In the genomic region with DNA sequence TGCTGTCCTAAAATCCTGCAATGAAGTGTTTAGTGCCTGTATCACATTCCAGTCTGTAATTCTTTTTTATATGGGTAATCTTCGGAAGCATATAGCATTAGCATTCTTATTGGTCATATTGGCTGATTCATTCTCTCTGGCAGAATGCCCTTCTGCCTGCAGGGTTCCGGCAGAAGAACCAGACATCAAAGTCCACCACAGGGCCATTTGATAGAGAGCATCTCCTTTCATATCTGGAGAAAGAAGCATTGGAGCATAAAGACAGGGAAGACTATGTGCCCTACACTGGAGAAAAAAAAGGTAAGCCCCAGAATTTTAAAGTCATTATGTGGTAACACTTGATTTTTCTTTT, we compare ENCODE assay signal across 9 cellular contexts. TPM values are rescaled to one million over a fixed set of nuclear protein-coding genes. Genes with fewer than 3 reads are reported as not detected.
DNase-seq lines count a peak whose midpoint lies in the region; ATAC-seq and TF ChIP-seq lines count a peak whose summit lies in the region.
"Had no signal": no experiment of that assay in that cellular context is flagged by ENCODE, and none has a peak within 500 bp of the region (broad histone marks: within the 10 kb centered on the region; RNA-seq: fewer than 3 reads in every experiment).

No MANE protein-coding gene starts in this region.

- TF ChIP-seq CTCF in fibroblast of lung (conservative IDR thresholded peaks at IDR 0.05 in 1 of 2, IDR thresholded peaks at IDR 0.05 in 1 of 2; ENCODE audit: low read depth in 1 of 2, low read length in 2 of 2) = no peak

- H3K36me3 ChIP-seq in fibroblast of lung (ENCODE audit: control insufficient read depth, insufficient read depth, low read length) = peaks cover 3% of the 10 kb centered on the region
- H3K36me3 ChIP-seq: prostate gland had no signal

- DNase-seq in HCEC 1CT = peak; percentile 85
- DNase-seq in fibroblast of lung (ENCODE audit: low read depth in 2 of 2) = peak; percentile 73 to 88
- DNase-seq in smooth muscle cell of the brain vasculature (ENCODE audit: low read depth, low spot score) = peak; percentile 75
- DNase-seq in retina = no peak
- no peak for DNase-seq in activated CD4-positive, alpha-beta T cell treated with anti-CD3 and anti-CD28 coated beads, Interleukin-2, amount 50 U/mL, for 4 hours
- DNase-seq in putamen (ENCODE audit: low spot score) = no peak
- DNase-seq: NCI-H2227 treated with DMSO at 0.1 percent for 48 hours had no signal

- H4K20me1 ChIP-seq in fibroblast of lung (ENCODE audit: control insufficient read depth, extremely low read depth, insufficient read depth, low read length) = no peaks in the 10 kb centered on the region

- H3K4me1 ChIP-seq in fibroblast of lung (ENCODE audit: control insufficient read depth, extremely low read depth, insufficient read depth, low read length) = peaks cover 3% of the 10 kb centered on the region
- H3K4me1 ChIP-seq: prostate gland had no signal

- H3K79me2 ChIP-seq in fibroblast of lung (ENCODE audit: control insufficient read depth, insufficient read depth, low read length) = peaks cover 11% of the 10 kb centered on the region

- H3K4me2 ChIP-seq in fibroblast of lung (ENCODE audit: extremely low read depth, insufficient read depth, low read length) = no peak overlapping the region

- ATAC-seq in SK-N-SH treated with all-trans-retinoic acid at 6 μM for 48 hours = peak; percentile 92

- H3K9ac ChIP-seq in fibroblast of lung (ENCODE audit: insufficient read depth, low read length) = no peak overlapping the region

- H3K27ac ChIP-seq in fibroblast of lung (ENCODE audit: insufficient read depth, low read length) = no peak overlapping the region
- H3K27ac ChIP-seq: prostate gland had no signal

- H3K4me3 ChIP-seq in fibroblast of lung (replicated peaks in 1 of 4; ENCODE audit: control extremely low read depth in 1 of 4, insufficient read depth in 1 of 4, low read depth in 3 of 4, low read length in 4 of 4) = no peak overlapping the region
- H3K4me3 ChIP-seq: prostate gland had no signal

- no peaks in the 10 kb centered on the region for H3K27me3 ChIP-seq in fibroblast of lung (ENCODE audit: control insufficient read depth, insufficient read depth, low read length)

- no peak overlapping the region for H2AFZ ChIP-seq in fibroblast of lung (ENCODE audit: low read length)

- no peaks in the 10 kb centered on the region for H3K9me3 ChIP-seq in fibroblast of lung (ENCODE audit: control insufficient read depth, insufficient read depth, low read depth, low read length)
- H3K9me3 ChIP-seq: prostate gland had no signal

TF ChIP-seq in SK-N-SH treated with all-trans-retinoic acid at 6 μM for 48 hours, 23 proteins besides CTCF, POLR2A, EP300 and RAD21:
- TF ChIP-seq, protein P1, sequence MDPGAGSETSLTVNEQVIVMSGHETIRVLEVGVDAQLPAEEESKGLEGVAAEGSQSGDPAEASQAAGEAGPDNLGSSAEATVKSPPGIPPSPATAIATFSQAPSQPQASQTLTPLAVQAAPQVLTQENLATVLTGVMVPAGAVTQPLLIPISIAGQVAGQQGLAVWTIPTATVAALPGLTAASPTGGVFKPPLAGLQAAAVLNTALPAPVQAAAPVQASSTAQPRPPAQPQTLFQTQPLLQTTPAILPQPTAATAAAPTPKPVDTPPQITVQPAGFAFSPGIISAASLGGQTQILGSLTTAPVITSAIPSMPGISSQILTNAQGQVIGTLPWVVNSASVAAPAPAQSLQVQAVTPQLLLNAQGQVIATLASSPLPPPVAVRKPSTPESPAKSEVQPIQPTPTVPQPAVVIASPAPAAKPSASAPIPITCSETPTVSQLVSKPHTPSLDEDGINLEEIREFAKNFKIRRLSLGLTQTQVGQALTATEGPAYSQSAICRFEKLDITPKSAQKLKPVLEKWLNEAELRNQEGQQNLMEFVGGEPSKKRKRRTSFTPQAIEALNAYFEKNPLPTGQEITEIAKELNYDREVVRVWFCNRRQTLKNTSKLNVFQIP (CRISPR knock-in tag; IDR thresholded peaks at IDR 0.05; ENCODE audit: borderline replicate concordance, low read depth) = no peak
- TF ChIP-seq PPARA (CRISPR knock-in tag; IDR thresholded peaks at IDR 0.05; ENCODE audit: borderline replicate concordance) (no peak), ARNTL (CRISPR knock-in tag; IDR thresholded peaks at IDR 0.05; ENCODE audit: borderline replicate concordance, low read depth) (no peak), ZFP30 (CRISPR knock-in tag; IDR thresholded peaks at IDR 0.05) (no peak), ISL1 (CRISPR knock-in tag; IDR thresholded peaks at IDR 0.05) (peak; percentile 46)
- TF ChIP-seq, protein P2, sequence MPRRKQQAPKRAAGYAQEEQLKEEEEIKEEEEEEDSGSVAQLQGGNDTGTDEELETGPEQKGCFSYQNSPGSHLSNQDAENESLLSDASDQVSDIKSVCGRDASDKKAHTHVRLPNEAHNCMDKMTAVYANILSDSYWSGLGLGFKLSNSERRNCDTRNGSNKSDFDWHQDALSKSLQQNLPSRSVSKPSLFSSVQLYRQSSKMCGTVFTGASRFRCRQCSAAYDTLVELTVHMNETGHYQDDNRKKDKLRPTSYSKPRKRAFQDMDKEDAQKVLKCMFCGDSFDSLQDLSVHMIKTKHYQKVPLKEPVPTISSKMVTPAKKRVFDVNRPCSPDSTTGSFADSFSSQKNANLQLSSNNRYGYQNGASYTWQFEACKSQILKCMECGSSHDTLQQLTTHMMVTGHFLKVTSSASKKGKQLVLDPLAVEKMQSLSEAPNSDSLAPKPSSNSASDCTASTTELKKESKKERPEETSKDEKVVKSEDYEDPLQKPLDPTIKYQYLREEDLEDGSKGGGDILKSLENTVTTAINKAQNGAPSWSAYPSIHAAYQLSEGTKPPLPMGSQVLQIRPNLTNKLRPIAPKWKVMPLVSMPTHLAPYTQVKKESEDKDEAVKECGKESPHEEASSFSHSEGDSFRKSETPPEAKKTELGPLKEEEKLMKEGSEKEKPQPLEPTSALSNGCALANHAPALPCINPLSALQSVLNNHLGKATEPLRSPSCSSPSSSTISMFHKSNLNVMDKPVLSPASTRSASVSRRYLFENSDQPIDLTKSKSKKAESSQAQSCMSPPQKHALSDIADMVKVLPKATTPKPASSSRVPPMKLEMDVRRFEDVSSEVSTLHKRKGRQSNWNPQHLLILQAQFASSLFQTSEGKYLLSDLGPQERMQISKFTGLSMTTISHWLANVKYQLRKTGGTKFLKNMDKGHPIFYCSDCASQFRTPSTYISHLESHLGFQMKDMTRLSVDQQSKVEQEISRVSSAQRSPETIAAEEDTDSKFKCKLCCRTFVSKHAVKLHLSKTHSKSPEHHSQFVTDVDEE (CRISPR knock-in tag; IDR thresholded peaks at IDR 0.05) = peak; percentile 19; the same call in 1 of the 2 replicates
TF ChIP-seq in SK-N-SH treated with all-trans-retinoic acid at 6 μM for 48 hours: peak in this region for 2.

RNA-seq across cellular contexts. Expression of a gene that starts 39.6 kb away (rescaled TPM):
- 30.6 and 35.3 TPM in 2 replicates for total RNA-seq in fibroblast of lung
- 19.8 and 33.7 TPM in 2 replicates for polyA plus RNA-seq in fibroblast of lung
- polyA plus RNA-seq in fibroblast of lung (2012) = 17.5 and 30.2 TPM in 2 replicates
- polyA minus RNA-seq in fibroblast of lung (ENCODE audit: low replicate concordance) = 5.1 and 8.0 TPM in 2 replicates

Comparison
In these comparisons a context has a peak if more than half of its experiments do, and no peak if none do; other contexts are left out.
1. DNase-seq: peak in HCEC 1CT (single experiment), fibroblast of lung (2 of 2) and smooth muscle cell of the brain vasculature (single experiment); none in retina (single experiment), activated CD4-positive, alpha-beta T cell treated with anti-CD3 and anti-CD28 coated beads, Interleukin-2, amount 50 U/mL, for 4 hours (0 of 2) and putamen (single experiment).